In the genomic region with DNA sequence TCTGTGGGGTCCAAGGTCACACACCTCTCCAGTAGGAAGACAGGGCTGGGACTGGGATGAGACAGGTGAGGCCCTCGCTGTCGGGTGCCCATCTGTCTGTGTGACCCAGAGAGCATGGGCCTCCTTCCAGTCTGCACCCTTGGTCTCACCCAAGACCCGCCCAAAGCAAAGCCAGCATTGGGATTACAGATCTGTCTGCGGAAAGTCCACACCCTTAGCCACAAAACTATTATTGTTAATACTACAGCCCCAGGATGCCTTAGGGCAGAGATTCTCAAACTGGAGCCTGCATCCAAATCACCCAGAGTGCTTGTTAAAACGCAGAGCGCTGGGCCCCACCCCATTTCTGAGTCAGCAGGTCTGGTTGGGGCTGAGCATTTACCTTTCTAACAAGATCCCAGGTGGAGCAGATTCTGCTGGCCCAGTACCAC, we compare ENCODE assay signal across 25 cellular contexts. TPM values are rescaled to one million over a fixed set of nuclear protein-coding genes. Genes with fewer than 3 reads are reported as not detected.
DNase-seq lines count a peak whose midpoint lies in the region; ATAC-seq and TF ChIP-seq lines count a peak whose summit lies in the region.
"Had no signal": no experiment of that assay in that cellular context is flagged by ENCODE, and none has a peak within 500 bp of the region (broad histone marks: within the 10 kb centered on the region; RNA-seq: fewer than 3 reads in every experiment).

No MANE protein-coding gene starts in this region.

- no peaks in the 10 kb centered on the region for H3K27me3 Mint-ChIP-seq in glutamatergic neuron (ENCODE audit: unreplicated experiment)
- H3K27me3 Mint-ChIP-seq: naive thymus-derived CD8-positive, alpha-beta T cell had no signal

- H3K4me1 ChIP-seq in BLaER1: peaks cover 25% of the 10 kb centered on the region
- H3K4me1 ChIP-seq: colonic mucosa, sigmoid colon had no signal

- no peak overlapping the region for H3K4me3 Mint-ChIP-seq in glutamatergic neuron (ENCODE audit: unreplicated experiment)
- H3K4me3 Mint-ChIP-seq: brain; CD14-positive monocyte; endodermal cell; HFFc6; naive thymus-derived CD8-positive, alpha-beta T cell; WTC11 had no signal

- H3K9me3 ChIP-seq in BLaER1: no peaks in the 10 kb centered on the region
- H3K9me3 ChIP-seq: colonic mucosa, ovary, sigmoid colon had no signal

- no peaks in the 10 kb centered on the region for H3K4me1 Mint-ChIP-seq in glutamatergic neuron (ENCODE audit: low read depth, unreplicated experiment)
- H3K4me1 Mint-ChIP-seq: brain; CD14-positive monocyte; naive thymus-derived CD8-positive, alpha-beta T cell had no signal

- H3K27me3 ChIP-seq in BLaER1: no peaks in the 10 kb centered on the region
- H3K27me3 ChIP-seq: colonic mucosa, ovary, sigmoid colon had no signal

- POLR2A ChIA-PET in RWPE1 (lab: Yijun Ruan, JAX; ENCODE audit: low non-redundant PET): no interaction called here

- no peak overlapping the region for H3K9ac ChIP-seq in BLaER1

- H4K20me1 ChIP-seq in BLaER1: no peaks in the 10 kb centered on the region

- H3K4me2 ChIP-seq in BLaER1: peak overlapping the region; percentile 43

- no peaks in the 10 kb centered on the region for H3K36me3 ChIP-seq in BLaER1
- H3K36me3 ChIP-seq: colonic mucosa, ovary, sigmoid colon had no signal

- DNase-seq in H4 (ENCODE audit: low spot score): peak; percentile 26
- DNase-seq in RWPE1 (ENCODE audit: low spot score): peak; percentile 74
- peak; percentile 85 for DNase-seq in islet precursor cell
- DNase-seq in activated effector memory CD4-positive, alpha-beta T cell treated with anti-CD3 and anti-CD28 coated beads, Interleukin-2, amount 50 U/mL, for 16 hours: no peak
- DNase-seq in DMS 273 (lab: John Stamatoyannopoulos, UW; ENCODE audit: unreplicated experiment): no peak
- DNase-seq in glutamatergic neuron: no peak
- DNase-seq: activated CD4-positive, alpha-beta T cell treated with anti-CD3 and anti-CD28 coated beads, Interleukin-2, amount 50 U/mL, for 48 hours; activated gamma-delta T cell; colonic mucosa; endodermal cell; GDM1; head of caudate nucleus; HFFc6; naive thymus-derived CD8-positive, alpha-beta T cell; NCI-H1436 treated with DMSO at 0.1 percent for 48 hours; NCI-H524; ovary; RPMI8226; sigmoid colon had no signal

- H3K4me3 ChIP-seq in BLaER1: no peak overlapping the region
- H3K4me3 ChIP-seq: colonic mucosa, ovary, sigmoid colon had no signal

- H3K27ac Mint-ChIP-seq in glutamatergic neuron (ENCODE audit: unreplicated experiment): no peak overlapping the region
- H3K27ac Mint-ChIP-seq: brain; CD14-positive monocyte; endodermal cell; HFFc6; naive thymus-derived CD8-positive, alpha-beta T cell; WTC11 had no signal

- H3K9me3 Mint-ChIP-seq in glutamatergic neuron (ENCODE audit: unreplicated experiment): peaks cover 2% of the 10 kb centered on the region
- H3K9me3 Mint-ChIP-seq: HFFc6; naive thymus-derived CD8-positive, alpha-beta T cell had no signal

- CTCF ChIA-PET in RWPE1 (lab: Yijun Ruan, JAX): no interaction called here

- H3K36me3 Mint-ChIP-seq in glutamatergic neuron (ENCODE audit: unreplicated experiment): no peaks in the 10 kb centered on the region
- H3K36me3 Mint-ChIP-seq: brain; CD14-positive monocyte; naive thymus-derived CD8-positive, alpha-beta T cell; WTC11 had no signal

- TF ChIP-seq CTCF in RWPE1 (conservative IDR thresholded peaks at IDR 0.05; ENCODE audit: low read depth): no peak
- no peak for TF ChIP-seq CTCF in glutamatergic neuron (IDR thresholded peaks at IDR 0.05; ENCODE audit: partially characterized antibody, unreplicated experiment)

- ATAC-seq in GM18907 (IDR thresholded peaks at IDR 0.05; ENCODE audit: unreplicated experiment): no peak
- ATAC-seq: left lobe of liver; naive thymus-derived CD8-positive, alpha-beta T cell; WTC11 had no signal

- H3K27ac ChIP-seq in BLaER1 (no peak overlapping the region), RWPE1 (peak overlapping the region; percentile 71)
- H3K27ac ChIP-seq: colonic mucosa, ovary, sigmoid colon had no signal

RNA-seq across cellular contexts. Expression of gene ZNF148, which starts 58.5 kb away (rescaled TPM):
- total RNA-seq in H4 (2014; rRNA removed; shearing (Covaris generic)): 17.4 and 22.1 TPM in 2 replicates
- total RNA-seq in glutamatergic neuron (ENCODE audit: unreplicated experiment): 31.6 TPM

Comparison
In these comparisons a context has a peak if more than half of its experiments do, and no peak if none do; other contexts are left out.
1. DNase-seq: peak in H4 (single experiment), RWPE1 (single experiment) and islet precursor cell (single experiment); none in activated effector memory CD4-positive, alpha-beta T cell treated with anti-CD3 and anti-CD28 coated beads, Interleukin-2, amount 50 U/mL, for 16 hours (single experiment), DMS 273 (single experiment) and glutamatergic neuron (single experiment).